In genomic region chr9:131125288-131126058, GRCh38 we compare ENCODE assay signal across 1 cellular context.
TF ChIP-seq lines count a peak whose summit lies in the region.

Gene NUP214 (plus strand): TSS chr9:131125586. CDS start chr9:131125705, 119 bp downstream.

TF ChIP-seq in SK-N-SH, 30 proteins besides CTCF, POLR2A, EP300 and RAD21 (continued from another document):
- TF ChIP-seq ZBTB33 (IDR thresholded peaks at IDR 0.05; ENCODE audit: borderline replicate concordance, low read depth): peak; percentile 95
- peak; percentile 97 for TF ChIP-seq CHD2 (IDR thresholded peaks at IDR 0.05; ENCODE audit: low read length, partially characterized antibody)
- TF ChIP-seq NRF1 (IDR thresholded peaks at IDR 0.05; ENCODE audit: low read depth, low read length): peak; percentile 90
- 0 out of 2 replicates have a peak, but pooled peaks have one; percentile 14 for TF ChIP-seq FOXM1 (IDR thresholded peaks at IDR 0.05; ENCODE audit: low read depth)
- TF ChIP-seq MXI1 (IDR thresholded peaks at IDR 0.05; ENCODE audit: low read depth, low read length): peak; percentile 95
- peak; percentile 98 for TF ChIP-seq GABPA (IDR thresholded peaks at IDR 0.05; ENCODE audit: low read depth)
